ENCODE assay signal across 1 cellular context in genomic region chr5:57173318-57174127, GRCh38.
TF ChIP-seq lines count a peak whose summit lies in the region.

GPBP1 (plus strand) TSS chr5:57174059; CDS start chr5:57214131, 40,072 bp downstream.

TF ChIP-seq in HEK293, 187 proteins besides CTCF, POLR2A, EP300 and RAD21 (continued from another document and continues in another):
- TF ChIP-seq ZNF398 (tag by site-specific recombination; IDR thresholded peaks at IDR 0.05) (peak; percentile 97), SP2 (tag by site-specific recombination; IDR thresholded peaks at IDR 0.05) (peak; percentile 98), ZNF133 (tag by site-specific recombination; IDR thresholded peaks at IDR 0.05) (no peak), ZNF26 (tag by site-specific recombination; IDR thresholded peaks at IDR 0.05) (no peak), ZNF354C (tag by site-specific recombination; IDR thresholded peaks at IDR 0.05; ENCODE audit: borderline replicate concordance, low read depth) (no peak), ZNF184 (tag by site-specific recombination; IDR thresholded peaks at IDR 0.05) (0 out of 2 replicates have a peak, but pooled peaks have one; percentile 45), BCL11B (tag by site-specific recombination; IDR thresholded peaks at IDR 0.05; ENCODE audit: low read depth) (peak; percentile 41; the same call in 1 of the 2 replicates), ZNF626 (tag by site-specific recombination; IDR thresholded peaks at IDR 0.05) (no peak), ZNF221 (tag by site-specific recombination; IDR thresholded peaks at IDR 0.05; ENCODE audit: borderline replicate concordance) (no peak), ZNF555 (tag by site-specific recombination; conservative IDR thresholded peaks at IDR 0.05) (no peak), GFI1B (tag by site-specific recombination; IDR thresholded peaks at IDR 0.05) (no peak), ZNF2 (tag by site-specific recombination; IDR thresholded peaks at IDR 0.05) (no peak), HIC1 (tag by site-specific recombination; IDR thresholded peaks at IDR 0.05) (peak; percentile 80), ZNF239 (tag by site-specific recombination; IDR thresholded peaks at IDR 0.05) (no peak), ZNF692 (tag by site-specific recombination; IDR thresholded peaks at IDR 0.05) (0 out of 2 replicates have a peak, but pooled peaks have one; percentile 52), ZFP69B (tag by site-specific recombination; IDR thresholded peaks at IDR 0.05) (no peak), REPIN1 (tag by site-specific recombination; IDR thresholded peaks at IDR 0.05; ENCODE audit: low read depth) (no peak), ZNF248 (tag by site-specific recombination; IDR thresholded peaks at IDR 0.05) (no peak), GLIS2 (tag by site-specific recombination; IDR thresholded peaks at IDR 0.05) (peak; percentile 100), ZNF16 (tag by site-specific recombination; IDR thresholded peaks at IDR 0.05; ENCODE audit: low read depth) (no peak), ZBTB48 (tag by site-specific recombination; IDR thresholded peaks at IDR 0.05) (peak; percentile 66; the same call in 1 of the 2 replicates), ZEB2 (tag by site-specific recombination; IDR thresholded peaks at IDR 0.05) (peak; percentile 93), ZNF639 (tag by site-specific recombination; IDR thresholded peaks at IDR 0.05) (no peak; the same call in 1 of the 2 replicates), ZNF629 (tag by site-specific recombination; IDR thresholded peaks at IDR 0.05) (peak; percentile 98), ZNF580 (tag by site-specific recombination; IDR thresholded peaks at IDR 0.05) (no peak), ZNF423 (tag by site-specific recombination; IDR thresholded peaks at IDR 0.05) (peak; percentile 67; the same call in 1 of the 2 replicates), ZNF341 (tag by site-specific recombination; IDR thresholded peaks at IDR 0.05; ENCODE audit: low read depth) (peak; percentile 95), ZFP37 (tag by site-specific recombination; IDR thresholded peaks at IDR 0.05) (peak; percentile 91), ZNF585B (tag by site-specific recombination; IDR thresholded peaks at IDR 0.05) (no peak), ZNF140 (tag by site-specific recombination; IDR thresholded peaks at IDR 0.05) (no peak), ZNF148 (tag by site-specific recombination; IDR thresholded peaks at IDR 0.05; ENCODE audit: borderline replicate concordance) (no peak), ZNF610 (tag by site-specific recombination; IDR thresholded peaks at IDR 0.05; ENCODE audit: borderline replicate concordance) (peak; percentile 94), ZNF558 (tag by site-specific recombination; IDR thresholded peaks at IDR 0.05) (0 out of 2 replicates have a peak, but pooled peaks have one; percentile 9), ZNF624 (tag by site-specific recombination; IDR thresholded peaks at IDR 0.05) (no peak), YY1 (tag by site-specific recombination; IDR thresholded peaks at IDR 0.05) (peak; percentile 93), ZNF658 (tag by site-specific recombination; IDR thresholded peaks at IDR 0.05) (no peak), ZNF544 (tag by site-specific recombination; IDR thresholded peaks at IDR 0.05) (no peak), KLF8 (tag by site-specific recombination; IDR thresholded peaks at IDR 0.05) (peak; percentile 89), ZNF623 (tag by site-specific recombination; IDR thresholded peaks at IDR 0.05) (no peak), ZXDB (tag by site-specific recombination; IDR thresholded peaks at IDR 0.05) (peak; percentile 100), ZNF202 (tag by site-specific recombination; IDR thresholded peaks at IDR 0.05; ENCODE audit: borderline replicate concordance) (no peak), ZNF792 (tag by site-specific recombination; IDR thresholded peaks at IDR 0.05) (no peak), IKZF3 (tag by site-specific recombination; IDR thresholded peaks at IDR 0.05) (peak; percentile 99), ZNF785 (tag by site-specific recombination; IDR thresholded peaks at IDR 0.05) (no peak), GLI2 (tag by site-specific recombination; IDR thresholded peaks at IDR 0.05; ENCODE audit: borderline replicate concordance, low read depth) (no peak), ZBTB26 (tag by site-specific recombination; optimal IDR thresholded peaks at IDR 0.05) (peak; percentile 93), ZBTB1 (tag by site-specific recombination; IDR thresholded peaks at IDR 0.05) (0 out of 2 replicates have a peak, but pooled peaks have one; percentile 70), ZNF155 (tag by site-specific recombination; IDR thresholded peaks at IDR 0.05) (no peak), HOXA7 (CRISPR knock-in tag; IDR thresholded peaks at IDR 0.05; ENCODE audit: borderline replicate concordance) (no peak), ZNF510 (tag by site-specific recombination; IDR thresholded peaks at IDR 0.05; ENCODE audit: insufficient replicate concordance) (no peak), ZSCAN4 (tag by site-specific recombination; IDR thresholded peaks at IDR 0.05) (no peak), ZNF366 (tag by site-specific recombination; conservative IDR thresholded peaks at IDR 0.05) (peak; percentile 100), ZNF280D (tag by site-specific recombination; IDR thresholded peaks at IDR 0.05) (no peak)
